10 cellular contexts compared by ENCODE assay signal in the genomic region with DNA sequence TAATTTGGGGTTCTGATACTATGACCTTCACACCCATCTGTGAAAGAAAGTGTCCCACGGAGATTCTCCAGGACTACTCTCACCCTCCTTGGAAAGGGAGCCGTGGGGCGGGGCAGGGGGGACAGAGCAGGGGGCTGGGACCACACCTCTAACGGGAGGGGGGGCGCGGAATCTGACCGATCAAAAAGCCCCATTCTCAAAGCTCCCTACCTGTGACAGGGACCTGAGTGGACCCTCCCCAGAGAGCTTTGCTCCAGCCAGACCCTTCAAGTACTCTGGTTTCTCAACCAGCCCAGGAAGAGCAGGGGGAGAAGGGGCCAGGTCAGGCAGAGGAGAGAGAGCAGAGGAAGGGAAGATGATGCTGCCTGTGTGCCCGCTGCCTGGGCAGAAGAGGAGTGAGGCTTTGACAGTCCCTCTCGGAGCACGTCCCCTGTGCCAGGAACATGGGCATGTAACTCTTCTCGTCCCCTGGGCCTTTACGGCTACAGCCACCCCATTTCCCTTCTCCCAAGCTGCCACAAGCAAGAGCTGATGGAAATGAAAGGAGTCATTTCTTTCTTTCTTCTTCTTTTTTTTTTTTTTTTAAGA. TPM values are rescaled to one million over a fixed set of nuclear protein-coding genes. Genes with fewer than 3 reads are reported as not detected.
DNase-seq lines count a peak whose midpoint lies in the region; ATAC-seq and TF ChIP-seq lines count a peak whose summit lies in the region.
"Had no signal": no experiment of that assay in that cellular context is flagged by ENCODE, and none has a peak within 500 bp of the region (broad histone marks: within the 10 kb centered on the region; RNA-seq: fewer than 3 reads in every experiment).

No MANE protein-coding gene starts in this region.

- H3K18ac ChIP-seq in mesenchymal stem cell (ENCODE audit: low read depth in 1 of 2, low read length in 2 of 2), result no peak overlapping the region

- H3K9ac ChIP-seq in mesenchymal stem cell (ENCODE audit: low read length), result peak overlapping the region; percentile 96

- peak overlapping the region; percentile 95 for H3K27ac ChIP-seq in left ventricle myocardium inferior (replicated peaks)
- no peak overlapping the region for H3K27ac ChIP-seq in mesenchymal stem cell (ENCODE audit: low read length, poor library complexity, severe bottlenecking)
- peak overlapping the region; percentile 84 to 91 (median 90) for H3K27ac ChIP-seq in upper lobe of left lung

- H4K8ac ChIP-seq in mesenchymal stem cell (ENCODE audit: low read length), result no peak overlapping the region

- intact Hi-C loops in left ventricle myocardium inferior (cut with micrococcal nuclease) (no loop called here), cardiac septum (cut with DNase I) (no loop called here)

- no peaks in the 10 kb centered on the region for H3K79me1 ChIP-seq in mesenchymal stem cell (replicated peaks; ENCODE audit: low read length, poor library complexity, severe bottlenecking)

- H3K36me3 Mint-ChIP-seq in activated naive CD8-positive, alpha-beta T cell treated with anti-CD3 and anti-CD28 coated beads for 36 hours, result peaks cover 23% of the 10 kb centered on the region

- H3K9me3 ChIP-seq in left ventricle myocardium inferior (replicated peaks), result no peaks in the 10 kb centered on the region
- H3K9me3 ChIP-seq in mesenchymal stem cell (ENCODE audit: control insufficient read depth, low read length), result no peaks in the 10 kb centered on the region
- no peaks in the 10 kb centered on the region for H3K9me3 ChIP-seq in upper lobe of left lung

- H2BK5ac ChIP-seq in mesenchymal stem cell (ENCODE audit: low read depth, low read length, poor library complexity, severe bottlenecking), result no peak overlapping the region

- H3K4me3 ChIP-seq in left ventricle myocardium inferior (peak overlapping the region; percentile 73), mesenchymal stem cell (ENCODE audit: insufficient read depth in 1 of 2, low read depth in 1 of 2, low read length in 2 of 2) (peak overlapping the region in 1 of 2 experiments; percentile 83), upper lobe of left lung (peak overlapping the region; percentile 54 to 69 (median 63))

- TF ChIP-seq POLR2A in upper lobe of left lung (IDR thresholded peaks at IDR 0.05), result no peak

- no peak overlapping the region for H3K14ac ChIP-seq in mesenchymal stem cell (ENCODE audit: low read length in 2 of 2)

- H3K27me3 Mint-ChIP-seq in activated naive CD8-positive, alpha-beta T cell treated with anti-CD3 and anti-CD28 coated beads for 36 hours, result no peaks in the 10 kb centered on the region

- H2AFZ ChIP-seq in mesenchymal stem cell (ENCODE audit: low read depth, low read length), result no peak overlapping the region

- no peak overlapping the region for H3K23ac ChIP-seq in mesenchymal stem cell (ENCODE audit: low read length in 2 of 2)

- peaks cover 67% of the 10 kb centered on the region for H3K4me1 ChIP-seq in left ventricle myocardium inferior
- H3K4me1 ChIP-seq in mesenchymal stem cell (ENCODE audit: control insufficient read depth, insufficient read depth, low read depth, low read length), result peaks cover 2% of the 10 kb centered on the region
- H3K4me1 ChIP-seq in upper lobe of left lung, result peaks cover 46 to 51% (median 48%) of the 10 kb centered on the region in 4 donors

- H2BK15ac ChIP-seq in mesenchymal stem cell (ENCODE audit: low read depth, poor library complexity, severe bottlenecking), result no peak overlapping the region

- H4K91ac ChIP-seq in mesenchymal stem cell (ENCODE audit: low read length), result no peak overlapping the region

- 80% methylated on average over 5 of the region's 12 CpGs for WGBS in mesenchymal stem cell
- 31 to 45% methylated on average over 6 to 10 of the region's 12 CpGs for WGBS in upper lobe of left lung, 2 donors

- no peak overlapping the region for H2BK120ac ChIP-seq in mesenchymal stem cell (ENCODE audit: low read depth, low read length)

- no peak for TF ChIP-seq EP300 in upper lobe of left lung (IDR thresholded peaks at IDR 0.05)

- H2BK12ac ChIP-seq in mesenchymal stem cell (ENCODE audit: low read length in 2 of 2), result no peak overlapping the region

- H3K4me1 Mint-ChIP-seq in activated naive CD8-positive, alpha-beta T cell treated with anti-CD3 and anti-CD28 coated beads for 36 hours, result peaks cover 48% of the 10 kb centered on the region

- TF ChIP-seq CTCF in left ventricle myocardium inferior (IDR thresholded peaks at IDR 0.05; ENCODE audit: borderline replicate concordance) (no peak), upper lobe of left lung (IDR thresholded peaks at IDR 0.05) (no peak)

- H3K36me3 ChIP-seq in left ventricle myocardium inferior, result peaks cover 28% of the 10 kb centered on the region
- H3K36me3 ChIP-seq in mesenchymal stem cell (ENCODE audit: control insufficient read depth in 1 of 2, insufficient read depth in 2 of 2, low read depth in 1 of 2, low read length in 2 of 2), result peaks cover 0 to 35% of the 10 kb centered on the region in 2 experiments
- H3K36me3 ChIP-seq in upper lobe of left lung, result peaks cover 0 to 35% (median 25%) of the 10 kb centered on the region in 4 donors

- H3K4me2 ChIP-seq in mesenchymal stem cell (ENCODE audit: low read length, poor library complexity, severe bottlenecking), result no peak overlapping the region

- H3K27me3 ChIP-seq in left ventricle myocardium inferior (ENCODE audit: low read depth), result peaks cover 8% of the 10 kb centered on the region
- H3K27me3 ChIP-seq in mesenchymal stem cell (ENCODE audit: control insufficient read depth in 1 of 2, insufficient read depth in 1 of 2, low read length in 2 of 2), result no peaks in the 10 kb centered on the region
- H3K27me3 ChIP-seq in upper lobe of left lung, result no peaks in the 10 kb centered on the region

- H3K27ac Mint-ChIP-seq in activated naive CD8-positive, alpha-beta T cell treated with anti-CD3 and anti-CD28 coated beads for 36 hours, result peak overlapping the region; percentile 95

- no peak for DNase-seq in left ventricle myocardium inferior
- no peak for DNase-seq in cardiac septum (ENCODE audit: low spot score)
- no peak for DNase-seq in activated naive CD8-positive, alpha-beta T cell treated with anti-CD3 and anti-CD28 coated beads for 36 hours
- DNase-seq in mesenchymal stem cell, result no peak
- DNase-seq in upper lobe of left lung, result peak in 1 of 2 donors; percentile 12
- DNase-seq in stimulated activated CD8-positive, alpha-beta memory T cell treated with anti-CD3 and anti-CD28 coated beads, Interleukin-4, amount 100 ng/mL, for 48 hours, result no peak
- DNase-seq in NCI-H69 (lab: John Stamatoyannopoulos, UW), result no peak
- DNase-seq in NCI-H128 (lab: John Stamatoyannopoulos, UW; ENCODE audit: unreplicated experiment), result no peak
- DNase-seq: DMS 273 treated with DMSO at 0.1 percent for 48 hours had no signal

- peak overlapping the region; percentile 88 for H3K4me3 Mint-ChIP-seq in activated naive CD8-positive, alpha-beta T cell treated with anti-CD3 and anti-CD28 coated beads for 36 hours

- ATAC-seq in upper lobe of left lung (ENCODE audit: low FRiP score in 2 of 2), result no peak

- H3K9me3 Mint-ChIP-seq in activated naive CD8-positive, alpha-beta T cell treated with anti-CD3 and anti-CD28 coated beads for 36 hours, result no peaks in the 10 kb centered on the region

- H2AK5ac ChIP-seq in mesenchymal stem cell (ENCODE audit: low read length, severe bottlenecking), result no peak overlapping the region

- H3K4ac ChIP-seq in mesenchymal stem cell (ENCODE audit: low read depth in 1 of 2, low read length in 2 of 2), result no peak overlapping the region

RNA-seq across cellular contexts. Expression of gene XAF1, which starts 0.7 kb away (rescaled TPM):
- 18.6 TPM for total RNA-seq in left ventricle myocardium inferior
- 31.7 TPM for total RNA-seq in cardiac septum
- 10 to 100 TPM; 54.0 to 54.1 TPM for total RNA-seq in activated naive CD8-positive, alpha-beta T cell treated with anti-CD3 and anti-CD28 coated beads for 36 hours
- 10.4 TPM for polyA plus RNA-seq in mesenchymal stem cell (2013, experiment 1 of 2)
- polyA plus RNA-seq in mesenchymal stem cell (2013, experiment 2 of 2), result 10.4 TPM
- 100 to 1,000 TPM in 2 of 6 donors, 10 to 100 TPM in 4; 24.3 to 245 (median 75.2) TPM for total RNA-seq in upper lobe of left lung
- total RNA-seq: NCI-H460 had no signal

RNA-seq across cellular contexts. Expression of gene FBXO39, which starts 19.5 kb away (rescaled TPM):
- total RNA-seq in left ventricle myocardium inferior (not detected), cardiac septum (not detected), upper lobe of left lung (1 to 10 TPM in 1 of 6 donors, under 1 TPM in 1, not detected in 4; 0.33 to 3.1 TPM)
- not detected for total RNA-seq in activated naive CD8-positive, alpha-beta T cell treated with anti-CD3 and anti-CD28 coated beads for 36 hours
- polyA plus RNA-seq in mesenchymal stem cell (2013, experiment 1 of 2), result not detected
- 0.05 TPM for polyA plus RNA-seq in mesenchymal stem cell (2013, experiment 2 of 2)
- total RNA-seq: NCI-H460 had no signal

RNA-seq across cellular contexts. Expression of gene SLC13A5, which starts 43.4 kb away (rescaled TPM):
- total RNA-seq in left ventricle myocardium inferior, result not detected
- total RNA-seq in cardiac septum, result 0.11 TPM
- total RNA-seq in activated naive CD8-positive, alpha-beta T cell treated with anti-CD3 and anti-CD28 coated beads for 36 hours, result not detected
- not detected for polyA plus RNA-seq in mesenchymal stem cell (2013, experiment 1 of 2)
- not detected for polyA plus RNA-seq in mesenchymal stem cell (2013, experiment 2 of 2)
- total RNA-seq in upper lobe of left lung, result under 1 TPM in 2 of 6 donors, not detected in 4; 0.09 to 0.27 TPM
- total RNA-seq: NCI-H460 had no signal
